In the genomic region with DNA sequence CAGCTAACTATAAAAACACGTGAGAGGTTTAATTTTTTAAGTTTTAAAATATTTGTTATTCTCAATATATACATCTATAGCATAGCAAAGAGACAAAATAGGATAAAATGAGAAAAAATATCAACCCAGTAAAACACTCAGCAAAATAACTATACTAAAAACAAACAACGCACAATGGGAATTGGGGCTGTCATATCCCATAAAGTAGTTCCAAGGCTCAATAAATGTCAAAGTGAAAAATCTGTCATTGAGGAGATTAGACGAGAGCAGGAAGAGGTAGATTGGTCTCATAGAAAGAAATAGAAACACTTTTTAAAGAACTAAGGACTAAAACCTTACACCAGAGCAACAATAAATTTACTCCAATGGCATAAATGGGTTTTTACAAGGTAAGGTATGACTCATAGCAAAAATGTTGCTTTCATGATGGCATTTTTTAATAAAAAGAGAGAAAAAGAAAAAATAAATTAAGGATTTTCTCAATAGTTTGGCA, we compare ENCODE assay signal across 27 cellular contexts.
"Had no signal": no experiment of that assay in that cellular context is flagged by ENCODE, and none has a peak within 500 bp of the region (broad histone marks: within the 10 kb centered on the region; RNA-seq: fewer than 3 reads in every experiment).

No MANE protein-coding gene starts in this region.

- H3K36me3 Mint-ChIP-seq: natural killer cell had no signal

- FAIRE-seq: keratinocyte had no signal

- H3K36me3 ChIP-seq: left lung, lower lobe of right lung, ovary, right atrium auricular region, right lobe of liver, tibial nerve, uterus had no signal

- H3K27ac ChIP-seq: left lung, lower lobe of right lung, ovary, right atrium auricular region, right lobe of liver, tibial nerve had no signal

- H3K27ac Mint-ChIP-seq: naive B cell; natural killer cell; nephron progenitor cell; progenitor cell of endocrine pancreas; stimulated activated memory B cell treated with anti-CD40 and anti-IgM and Interleukin-4, amounts not matched to agents 10 μg/mL and 1 μg/mL and 100 μg/mL, for 72 hours; type B pancreatic cell had no signal

- H3K27me3 Mint-ChIP-seq: progenitor cell of endocrine pancreas; stimulated activated memory B cell treated with anti-CD40 and anti-IgM and Interleukin-4, amounts not matched to agents 10 μg/mL and 1 μg/mL and 100 μg/mL, for 72 hours; type B pancreatic cell had no signal

- H3K9me3 Mint-ChIP-seq: natural killer cell, type B pancreatic cell had no signal

- H3K4me3 ChIP-seq: left lung, lower lobe of right lung, ovary, right atrium auricular region, right lobe of liver, smooth muscle cell, tibial nerve, uterus had no signal

- H3K9me3 ChIP-seq: lower lobe of right lung, ovary, right lobe of liver, uterus had no signal

- H3K4me2 ChIP-seq: smooth muscle cell had no signal

- H3K27me3 ChIP-seq: ovary, right lobe of liver, tibial nerve, uterus had no signal

- DNase-seq: hippocampal formation; kidney glomerular epithelial cell; left cardiac atrium; left lung; lower lobe of right lung; mammary epithelial cell; mesendoderm; naive B cell; natural killer cell; nephron progenitor cell; ovary; right lobe of liver; stimulated activated CD4-positive, alpha-beta T cell treated with anti-CD3 and anti-CD28 coated beads, Interleukin-1b, Interleukin-23, amount 100 ng/mL, for 48 hours; stimulated activated CD4-positive, alpha-beta T cell treated with anti-CD3 and anti-CD28 coated beads, Interleukin-2, amount 100 ng/mL, for 48 hours; stimulated activated CD4-positive, alpha-beta T cell treated with anti-CD3 and anti-CD28 coated beads, Interleukin-4, amount 100 ng/mL, for 4 hours; stimulated activated CD8-positive, alpha-beta memory T cell treated with anti-CD3 and anti-CD28 coated beads, Interleukin-4, amount 100 ng/mL, for 48 hours; stimulated activated naive CD4-positive, alpha-beta T cell treated with Interleukin-2 at 50 U/mL for 16 hours; substantia nigra; uterus had no signal

- H3K4me3 Mint-ChIP-seq: mesothelial cell of epicardium; naive B cell; natural killer cell; nephron progenitor cell; stimulated activated memory B cell treated with anti-CD40 and anti-IgM and Interleukin-4, amounts not matched to agents 10 μg/mL and 1 μg/mL and 100 μg/mL, for 72 hours; type B pancreatic cell had no signal

- ATAC-seq: left cardiac atrium; left lung; lower lobe of right lung; natural killer cell; right lobe of liver; stimulated activated memory B cell treated with anti-CD40 and anti-IgM and Interleukin-4, amounts not matched to agents 10 μg/mL and 1 μg/mL and 100 μg/mL, for 72 hours had no signal

- H3K4me1 Mint-ChIP-seq: natural killer cell had no signal
